In the genomic region with DNA sequence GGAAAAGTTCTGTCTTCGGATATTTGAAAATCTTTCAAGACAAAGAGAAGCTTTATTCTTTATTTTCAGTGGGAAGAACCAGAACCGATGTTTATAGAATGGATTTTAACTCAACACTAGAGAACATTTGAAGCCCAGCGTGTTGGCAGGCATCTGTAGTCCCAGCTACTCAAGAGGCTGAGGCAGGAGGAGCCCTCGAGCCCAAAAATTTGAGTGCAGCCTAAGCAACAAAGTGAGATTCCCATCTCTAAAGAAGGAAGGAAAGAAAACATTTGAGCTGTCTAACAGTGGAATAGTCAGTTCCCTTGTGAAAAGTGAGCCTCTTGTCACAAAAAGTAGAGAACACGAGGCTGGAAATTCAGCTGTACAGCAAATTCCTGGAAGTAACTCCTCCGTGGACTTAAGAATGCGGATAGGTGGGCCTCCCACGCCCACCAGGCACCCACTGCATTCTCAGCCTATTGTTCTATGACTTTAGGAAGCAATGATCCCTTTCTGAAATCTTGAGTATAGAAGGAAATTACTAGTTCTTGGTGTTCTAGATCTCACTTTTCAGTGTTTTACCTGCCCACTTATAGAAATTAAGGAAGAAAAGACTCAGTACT, we compare ENCODE assay signal across 9 cellular contexts.
"Had no signal": no experiment of that assay in that cellular context is flagged by ENCODE, and none has a peak within 500 bp of the region (broad histone marks: within the 10 kb centered on the region; RNA-seq: fewer than 3 reads in every experiment).

No MANE protein-coding gene starts in this region.

- H3K4me3 ChIP-seq: SK-N-MC, smooth muscle cell, upper lobe of left lung had no signal

- H3K4me1 Mint-ChIP-seq: stimulated activated memory B cell treated with anti-CD40 and anti-IgM and Interleukin-4, amounts not matched to agents 10 μg/mL and 1 μg/mL and 100 μg/mL, for 72 hours had no signal

- H3K27me3 ChIP-seq: upper lobe of left lung had no signal

- H3K27ac ChIP-seq: SK-N-MC, WERI-Rb-1 had no signal

- DNase-seq: activated CD4-positive, alpha-beta T cell treated with anti-CD3 and anti-CD28 coated beads for 4 hours; activated CD8-positive, alpha-beta T cell treated with anti-CD3 and anti-CD28 coated beads, Interleukin-2, amount 10 ng/mL, durations not matched to agents 7 days and 5 days; activated naive CD4-positive, alpha-beta T cell treated with Interleukin-2 at 50 U/mL for 16 hours; T-helper 1 cell; WERI-Rb-1 had no signal

- H3K36me3 ChIP-seq: upper lobe of left lung, WERI-Rb-1 had no signal

- H3K27me3 Mint-ChIP-seq: stimulated activated memory B cell treated with anti-CD40 and anti-IgM and Interleukin-4, amounts not matched to agents 10 μg/mL and 1 μg/mL and 100 μg/mL, for 72 hours had no signal

- H3K9me3 ChIP-seq: upper lobe of left lung had no signal

- H3K27ac Mint-ChIP-seq: activated CD8-positive, alpha-beta T cell treated with anti-CD3 and anti-CD28 coated beads, Interleukin-2, amount 10 ng/mL, durations not matched to agents 7 days and 5 days; stimulated activated memory B cell treated with anti-CD40 and anti-IgM and Interleukin-4, amounts not matched to agents 10 μg/mL and 1 μg/mL and 100 μg/mL, for 72 hours had no signal

- H3K4me3 Mint-ChIP-seq: activated CD8-positive, alpha-beta T cell treated with anti-CD3 and anti-CD28 coated beads, Interleukin-2, amount 10 ng/mL, durations not matched to agents 7 days and 5 days; stimulated activated memory B cell treated with anti-CD40 and anti-IgM and Interleukin-4, amounts not matched to agents 10 μg/mL and 1 μg/mL and 100 μg/mL, for 72 hours had no signal

- H3K9me3 Mint-ChIP-seq: stimulated activated memory B cell treated with anti-CD40 and anti-IgM and Interleukin-4, amounts not matched to agents 10 μg/mL and 1 μg/mL and 100 μg/mL, for 72 hours had no signal

- ATAC-seq: activated CD8-positive, alpha-beta T cell treated with anti-CD3 and anti-CD28 coated beads, Interleukin-2, amount 10 ng/mL, durations not matched to agents 7 days and 5 days; stimulated activated memory B cell treated with anti-CD40 and anti-IgM and Interleukin-4, amounts not matched to agents 10 μg/mL and 1 μg/mL and 100 μg/mL, for 72 hours had no signal
